Comparison of ENCODE assay signal across 13 cellular contexts in genomic region chr11:7612661-7613393, GRCh38.
DNase-seq lines count a peak whose midpoint lies in the region; ATAC-seq, FAIRE-seq and TF ChIP-seq lines count a peak whose summit lies in the region.
"Had no signal": no experiment of that assay in that cellular context is flagged by ENCODE, and none has a peak within 500 bp of the region (broad histone marks: within the 10 kb centered on the region; RNA-seq: fewer than 3 reads in every experiment).

No MANE protein-coding gene starts in this region.

- no peak overlapping the region for H3K4me3 Mint-ChIP-seq in CD4-positive, alpha-beta memory T cell
- H3K4me3 Mint-ChIP-seq: activated T-helper 17 cell treated with anti-CD3 and anti-CD28 coated beads, Interleukin-2, amount 50 U/mL, for 72 hours; CD14-positive monocyte; stimulated activated effector memory CD8-positive, alpha-beta T cell treated with anti-CD3 and anti-CD28 coated beads, Interleukin-12 subunit alpha, Interleukin-12 subunit beta, amount 100 ng/mL, for 72 hours had no signal

- intact Hi-C loops in mucosa of descending colon (cut with DNase I, micrococcal nuclease), result loop anchor here in 1 of 2 donors (1.0 kb wide), 1 partner anchor 23 kb away; no protein-coding TSS in a partner anchor
- intact Hi-C loops in CD4-positive, alpha-beta memory T cell (cut with micrococcal nuclease), result no loop called here

- TF ChIP-seq CTCF in GM12865 (IDR thresholded peaks at IDR 0.05; ENCODE audit: insufficient read depth, low read depth, low read length, missing control alignments), result no peak
- TF ChIP-seq CTCF in mucosa of descending colon (IDR thresholded peaks at IDR 0.05), result no peak

- H3K36me3 ChIP-seq in NT2/D1 (ENCODE audit: insufficient read depth, insufficient read length, low read length), result no peaks in the 10 kb centered on the region
- no peaks in the 10 kb centered on the region for H3K36me3 ChIP-seq in mucosa of descending colon (ENCODE audit: low read depth)
- no peaks in the 10 kb centered on the region for H3K36me3 ChIP-seq in CD4-positive, alpha-beta memory T cell (ENCODE audit: insufficient read depth, low read length)

- no peaks in the 10 kb centered on the region for H3K27me3 Mint-ChIP-seq in CD4-positive, alpha-beta memory T cell
- H3K27me3 Mint-ChIP-seq: activated T-helper 17 cell treated with anti-CD3 and anti-CD28 coated beads, Interleukin-2, amount 50 U/mL, for 72 hours had no signal

- H3K9me3 ChIP-seq in NT2/D1 (ENCODE audit: insufficient read depth, low read length) (no peaks in the 10 kb centered on the region), mucosa of descending colon (no peaks in the 10 kb centered on the region)
- H3K9me3 ChIP-seq in CD4-positive, alpha-beta memory T cell (ENCODE audit: control insufficient read depth in 1 of 2, low read length in 2 of 2), result no peaks in the 10 kb centered on the region

- no peak overlapping the region for H3K27ac Mint-ChIP-seq in CD4-positive, alpha-beta memory T cell
- H3K27ac Mint-ChIP-seq: activated T-helper 17 cell treated with anti-CD3 and anti-CD28 coated beads, Interleukin-2, amount 50 U/mL, for 72 hours; CD14-positive monocyte; stimulated activated effector memory CD8-positive, alpha-beta T cell treated with anti-CD3 and anti-CD28 coated beads, Interleukin-12 subunit alpha, Interleukin-12 subunit beta, amount 100 ng/mL, for 72 hours had no signal

- DNase-seq in GM12865 (ENCODE audit: low read depth) (peak; percentile 9), NT2/D1 (ENCODE audit: low read depth, low spot score) (peak; percentile 38), epidermal melanocyte (ENCODE audit: insufficient read length, low spot score) (peak; percentile 23), mucosa of descending colon (no peak), superior temporal gyrus (ENCODE audit: extremely low spot score) (no peak), HTR-8/SVneo (ENCODE audit: insufficient read length, low spot score) (no peak)
- DNase-seq in CD4-positive, alpha-beta memory T cell, result no peak
- no peak for DNase-seq in effector CD4-positive, alpha-beta T cell
- DNase-seq: NCI-H2171 treated with DMSO at 0.1 percent for 48 hours had no signal

- H3K4me1 ChIP-seq in NT2/D1 (ENCODE audit: insufficient read depth, insufficient read length), result peaks cover 7% of the 10 kb centered on the region
- H3K4me1 ChIP-seq in mucosa of descending colon (ENCODE audit: low read depth), result peaks cover 41% of the 10 kb centered on the region
- H3K4me1 ChIP-seq in CD4-positive, alpha-beta memory T cell (ENCODE audit: insufficient read depth, low read length), result no peaks in the 10 kb centered on the region

- H3K27me3 ChIP-seq in NT2/D1 (ENCODE audit: insufficient read depth, insufficient read length), result no peaks in the 10 kb centered on the region
- H3K27me3 ChIP-seq in CD4-positive, alpha-beta memory T cell (ENCODE audit: insufficient read depth, low read length), result no peaks in the 10 kb centered on the region

- H3K4me1 Mint-ChIP-seq in CD4-positive, alpha-beta memory T cell, result no peaks in the 10 kb centered on the region
- H3K4me1 Mint-ChIP-seq: activated T-helper 17 cell treated with anti-CD3 and anti-CD28 coated beads, Interleukin-2, amount 50 U/mL, for 72 hours; CD14-positive monocyte; stimulated activated effector memory CD8-positive, alpha-beta T cell treated with anti-CD3 and anti-CD28 coated beads, Interleukin-12 subunit alpha, Interleukin-12 subunit beta, amount 100 ng/mL, for 72 hours had no signal

- CTCF ChIA-PET in CD4-positive, alpha-beta memory T cell (lab: Charles Lee; ENCODE audit: partially characterized antibody), result interaction anchor here (0.6 kb wide), 1 partner anchor 10 kb away, joined by 3 read pairs; no protein-coding TSS in a partner anchor

- H3K4me3 ChIP-seq in GM12865 (ENCODE audit: low read depth, low read length), result no peak overlapping the region
- no peak overlapping the region for H3K4me3 ChIP-seq in NT2/D1 (ENCODE audit: insufficient read length, low read depth)
- no peak overlapping the region for H3K4me3 ChIP-seq in mucosa of descending colon
- H3K4me3 ChIP-seq in CD4-positive, alpha-beta memory T cell (ENCODE audit: low read length in 2 of 2), result no peak overlapping the region

- peak; percentile 28 for ATAC-seq in mucosa of descending colon
- ATAC-seq: activated CD4-positive, CD25-positive, alpha-beta regulatory T cell treated with anti-CD3 and anti-CD28 coated beads, Interleukin-2, amount 50 U/mL, for 24 hours; activated T-helper 17 cell treated with anti-CD3 and anti-CD28 coated beads, Interleukin-2, amount 50 U/mL, for 72 hours; stimulated activated effector memory CD8-positive, alpha-beta T cell treated with anti-CD3 and anti-CD28 coated beads, Interleukin-12 subunit alpha, Interleukin-12 subunit beta, amount 100 ng/mL, for 72 hours had no signal

- POLR2A ChIA-PET in CD4-positive, alpha-beta memory T cell (lab: Charles Lee; ENCODE audit: partially characterized antibody), result no interaction called here

- no peaks in the 10 kb centered on the region for H3K9me3 Mint-ChIP-seq in CD4-positive, alpha-beta memory T cell
- H3K9me3 Mint-ChIP-seq: activated T-helper 17 cell treated with anti-CD3 and anti-CD28 coated beads, Interleukin-2, amount 50 U/mL, for 72 hours; CD14-positive monocyte; stimulated activated effector memory CD8-positive, alpha-beta T cell treated with anti-CD3 and anti-CD28 coated beads, Interleukin-12 subunit alpha, Interleukin-12 subunit beta, amount 100 ng/mL, for 72 hours had no signal

- peaks cover 42 to 55% of the 10 kb centered on the region in 2 donors for H3K36me3 Mint-ChIP-seq in CD4-positive, alpha-beta memory T cell
- H3K36me3 Mint-ChIP-seq: stimulated activated effector memory CD8-positive, alpha-beta T cell treated with anti-CD3 and anti-CD28 coated beads, Interleukin-12 subunit alpha, Interleukin-12 subunit beta, amount 100 ng/mL, for 72 hours had no signal

- no peak for FAIRE-seq in HTR-8/SVneo (lab: Jason Lieb, UNC)

- H3K27ac ChIP-seq in CD4-positive, alpha-beta memory T cell (ENCODE audit: low read depth, low read length), result no peak overlapping the region

- H3K9ac ChIP-seq in NT2/D1 (ENCODE audit: insufficient read length, low read depth), result no peak overlapping the region

Comparison
In these comparisons a context has a peak if more than half of its experiments do, and no peak if none do; other contexts are left out.
1. DNase-seq: peak in GM12865 (single experiment), NT2/D1 (single experiment) and epidermal melanocyte (single experiment); none in mucosa of descending colon (0 of 3), CD4-positive, alpha-beta memory T cell (0 of 5), effector CD4-positive, alpha-beta T cell (single experiment), superior temporal gyrus (single experiment) and HTR-8/SVneo (single experiment).